ENCODE assay signal across 16 cellular contexts in the genomic region with DNA sequence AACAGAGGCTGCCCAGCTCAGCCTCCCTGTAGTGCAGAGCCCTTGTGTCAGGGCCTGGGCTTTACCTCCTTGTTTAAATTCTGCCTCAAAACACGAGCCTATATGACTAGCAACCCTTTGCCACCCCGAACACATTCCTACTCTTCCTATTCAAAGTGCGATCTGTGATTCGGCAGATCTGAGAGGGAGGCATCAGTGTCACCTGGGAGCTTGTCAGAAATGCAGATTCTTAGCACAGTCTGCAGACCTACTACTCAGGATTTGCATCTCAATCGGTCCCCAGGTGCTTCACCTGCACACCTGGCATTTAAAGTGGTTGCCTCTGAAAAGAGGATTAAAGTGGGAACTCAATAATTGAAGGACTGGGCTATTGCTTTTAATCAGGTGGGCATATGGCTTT.
"Had no signal": no experiment of that assay in that cellular context is flagged by ENCODE, and none has a peak within 500 bp of the region (broad histone marks: within the 10 kb centered on the region; RNA-seq: fewer than 3 reads in every experiment).

No MANE protein-coding gene starts in this region.

- H3K9ac ChIP-seq: neural progenitor cell had no signal

- H3K27me3 ChIP-seq: colonic mucosa, neural progenitor cell, ovary had no signal

- H3K4me3 ChIP-seq: colonic mucosa, gastroesophageal sphincter, lower lobe of right lung, neural progenitor cell, ovary had no signal

- DNase-seq: activated B cell treated with CpG ODN at 0.5 μM for 24 hours; activated CD4-positive, alpha-beta T cell treated with anti-CD3 and anti-CD28 coated beads, Interleukin-2, amount 10 ng/mL, durations not matched to agents 24 days and 14 days; activated CD8-positive, alpha-beta memory T cell treated with anti-CD3 and anti-CD28 coated beads for 24 hours; activated naive CD4-positive, alpha-beta T cell treated with anti-CD3 and anti-CD28 coated beads for 36 hours; caudate nucleus; colonic mucosa; effector memory CD4-positive, alpha-beta T cell; immature natural killer cell; left cardiac atrium; lower lobe of right lung; ovary; stimulated activated CD4-positive, alpha-beta T cell treated with anti-CD3 and anti-CD28 coated beads, Interleukin-2, amount 100 ng/mL, for 48 hours; stimulated activated naive CD4-positive, alpha-beta T cell treated with Interleukin-2 at 50 U/mL for 16 hours had no signal

- H3K4me1 ChIP-seq: colonic mucosa, gastroesophageal sphincter, lower lobe of right lung, neural progenitor cell had no signal

- H3K9me3 ChIP-seq: colonic mucosa, gastroesophageal sphincter, lower lobe of right lung, ovary had no signal

- H3K27ac ChIP-seq: colonic mucosa, epithelial cell of prostate, gastroesophageal sphincter, lower lobe of right lung, neural progenitor cell, ovary had no signal

- H3K36me3 ChIP-seq: colonic mucosa, gastroesophageal sphincter, lower lobe of right lung, neural progenitor cell, ovary had no signal
